Comparison of ENCODE assay signal across 11 cellular contexts in the genomic region with DNA sequence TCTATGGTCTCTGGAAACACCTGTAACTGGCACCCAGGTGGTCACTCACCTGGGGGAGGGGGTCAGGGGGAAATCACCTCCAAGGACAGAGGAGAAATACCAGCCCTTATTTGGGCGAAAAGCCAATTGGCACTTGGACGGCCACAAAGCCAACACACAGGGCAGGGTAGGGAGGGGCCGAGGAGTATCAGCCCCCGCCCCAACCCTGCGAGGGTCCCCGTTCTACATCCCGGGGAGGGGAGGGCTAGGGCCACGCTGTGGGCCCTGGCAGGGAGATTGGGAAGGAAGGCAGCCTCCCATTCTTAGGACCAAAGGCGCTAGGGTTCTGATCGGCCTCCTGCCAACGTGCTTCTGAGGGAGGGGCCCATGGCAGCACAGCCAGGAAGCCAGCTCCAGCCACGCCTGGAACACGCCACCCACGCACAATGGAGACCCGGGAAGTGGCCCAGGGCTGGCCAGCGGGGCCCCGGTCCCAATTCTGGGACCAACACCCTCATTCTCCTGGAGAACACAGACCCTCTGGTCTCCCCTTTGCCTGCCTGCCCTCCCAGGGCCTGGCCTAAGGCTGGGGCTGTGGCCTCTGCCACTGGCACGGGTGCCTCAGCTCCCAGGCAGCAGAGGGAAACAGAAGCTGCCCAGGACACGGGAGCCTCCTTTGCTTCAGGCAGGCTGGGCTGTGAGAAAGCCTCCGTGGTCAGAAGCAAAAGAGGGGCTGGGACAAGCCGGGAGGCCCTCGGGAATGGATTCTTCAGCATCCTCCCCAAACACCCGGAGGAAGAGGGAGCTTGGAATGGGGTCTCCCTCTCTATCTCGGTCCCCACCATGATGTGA. TPM values are rescaled to one million over a fixed set of nuclear protein-coding genes. Genes with fewer than 3 reads are reported as not detected.
DNase-seq lines count a peak whose midpoint lies in the region; ATAC-seq and TF ChIP-seq lines count a peak whose summit lies in the region.
"Had no signal": no experiment of that assay in that cellular context is flagged by ENCODE, and none has a peak within 500 bp of the region (broad histone marks: within the 10 kb centered on the region; RNA-seq: fewer than 3 reads in every experiment).

No MANE protein-coding gene starts in this region.

- peaks cover 19% of the 10 kb centered on the region for H3K4me1 Mint-ChIP-seq in activated CD8-positive, alpha-beta T cell treated with anti-CD3 and anti-CD28 coated beads for 36 hours (ENCODE audit: low read depth)

- H4K20me1 ChIP-seq in BLaER1 treated with 17β-estradiol and CSF1 and Interleukin-3, amounts not matched to agents 10 nM and 100 nM = peaks cover 84 to 100% (median 90%) of the 10 kb centered on the region in 11 experiments

- H3K4me3 Mint-ChIP-seq in activated CD8-positive, alpha-beta T cell treated with anti-CD3 and anti-CD28 coated beads for 36 hours = no peak overlapping the region
- H3K4me3 Mint-ChIP-seq: activated naive CD4-positive, alpha-beta T cell treated with anti-CD3 and anti-CD28 coated beads, Interleukin-2, amount 10 ng/mL, durations not matched to agents 7 days and 5 days; stimulated activated naive CD8-positive, alpha-beta T cell treated with anti-CD3 and anti-CD28 coated beads, Interleukin-15, Interleukin-2, amounts not matched to agents 100 ng/mL and 50 ng/mL, for 24 hours had no signal

- no peak for DNase-seq in activated CD8-positive, alpha-beta T cell treated with anti-CD3 and anti-CD28 coated beads for 36 hours
- DNase-seq in Right ventricle myocardium superior (peak; percentile 77), NCI-H2227 treated with DMSO at 0.1 percent for 48 hours (lab: John Stamatoyannopoulos, UW) (no peak)
- DNase-seq: activated naive CD4-positive, alpha-beta T cell treated with anti-CD3 and anti-CD28 coated beads, Interleukin-2, amount 10 ng/mL, durations not matched to agents 7 days and 5 days; OCI-M1 had no signal

- peak overlapping the region; percentile 14 for H3K27ac Mint-ChIP-seq in activated CD8-positive, alpha-beta T cell treated with anti-CD3 and anti-CD28 coated beads for 36 hours
- H3K27ac Mint-ChIP-seq: activated naive CD4-positive, alpha-beta T cell treated with anti-CD3 and anti-CD28 coated beads, Interleukin-2, amount 10 ng/mL, durations not matched to agents 7 days and 5 days; stimulated activated naive CD8-positive, alpha-beta T cell treated with anti-CD3 and anti-CD28 coated beads, Interleukin-15, Interleukin-2, amounts not matched to agents 100 ng/mL and 50 ng/mL, for 24 hours had no signal

- H3K9ac ChIP-seq in BLaER1 treated with 17β-estradiol and CSF1 and Interleukin-3, amounts not matched to agents 10 nM and 100 nM = peak overlapping the region in 8 of 11 experiments; percentile 7 to 47 (median 34); a peak in 8 of 22 replicates
- H3K9ac ChIP-seq in parathyroid adenoma = no peak overlapping the region

- POLR2A ChIA-PET in activated CD8-positive, alpha-beta T cell treated with anti-CD3 and anti-CD28 coated beads for 36 hours (lab: Charles Lee) = interaction anchor here (0.8 kb wide), 1 partner anchor 18 kb away, joined by 3 read pairs; no protein-coding TSS in a partner anchor

- no peaks in the 10 kb centered on the region for H3K27me3 Mint-ChIP-seq in activated CD8-positive, alpha-beta T cell treated with anti-CD3 and anti-CD28 coated beads for 36 hours
- H3K27me3 Mint-ChIP-seq: activated naive CD4-positive, alpha-beta T cell treated with anti-CD3 and anti-CD28 coated beads, Interleukin-2, amount 10 ng/mL, durations not matched to agents 7 days and 5 days; stimulated activated naive CD8-positive, alpha-beta T cell treated with anti-CD3 and anti-CD28 coated beads, Interleukin-15, Interleukin-2, amounts not matched to agents 100 ng/mL and 50 ng/mL, for 24 hours had no signal

- peaks cover 26% of the 10 kb centered on the region for H3K36me3 Mint-ChIP-seq in activated CD8-positive, alpha-beta T cell treated with anti-CD3 and anti-CD28 coated beads for 36 hours (ENCODE audit: low read depth)

- H3K4me2 ChIP-seq in BLaER1 treated with 17β-estradiol and CSF1 and Interleukin-3, amounts not matched to agents 10 nM and 100 nM = peak overlapping the region in 10 of 11 experiments; percentile 4 to 47 (median 30); a peak in 9 of 22 replicates
- H3K4me2 ChIP-seq in parathyroid adenoma (ENCODE audit: low read length) = peak overlapping the region; percentile 39

- no peaks in the 10 kb centered on the region for H3K27me3 ChIP-seq in BLaER1 treated with 17β-estradiol and CSF1 and Interleukin-3, amounts not matched to agents 10 nM and 100 nM
- no peaks in the 10 kb centered on the region for H3K27me3 ChIP-seq in parathyroid adenoma (ENCODE audit: control insufficient read depth, insufficient read depth, low read length)

- H3K36me3 ChIP-seq in BLaER1 treated with 17β-estradiol and CSF1 and Interleukin-3, amounts not matched to agents 10 nM and 100 nM = peaks cover 43 to 66% (median 55%) of the 10 kb centered on the region in 11 experiments
- H3K36me3 ChIP-seq in parathyroid adenoma (ENCODE audit: control insufficient read depth, insufficient read depth, low read length) = no peaks in the 10 kb centered on the region

- peaks cover 6% of the 10 kb centered on the region for H3K79me2 ChIP-seq in parathyroid adenoma

- no peaks in the 10 kb centered on the region for H3K9me3 Mint-ChIP-seq in activated CD8-positive, alpha-beta T cell treated with anti-CD3 and anti-CD28 coated beads for 36 hours
- H3K9me3 Mint-ChIP-seq: activated naive CD4-positive, alpha-beta T cell treated with anti-CD3 and anti-CD28 coated beads, Interleukin-2, amount 10 ng/mL, durations not matched to agents 7 days and 5 days; stimulated activated naive CD8-positive, alpha-beta T cell treated with anti-CD3 and anti-CD28 coated beads, Interleukin-15, Interleukin-2, amounts not matched to agents 100 ng/mL and 50 ng/mL, for 24 hours had no signal

- TF ChIP-seq CTCF in activated CD8-positive, alpha-beta T cell treated with anti-CD3 and anti-CD28 coated beads for 36 hours (IDR thresholded peaks at IDR 0.05) = no peak
- TF ChIP-seq CTCF in parathyroid adenoma (IDR thresholded peaks at IDR 0.05) = no peak

- peak overlapping the region in 4 of 11 experiments; percentile 9 to 37 (median 27); a peak in 7 of 22 replicates for H3K27ac ChIP-seq in BLaER1 treated with 17β-estradiol and CSF1 and Interleukin-3, amounts not matched to agents 10 nM and 100 nM
- peak overlapping the region; percentile 70 for H3K27ac ChIP-seq in parathyroid adenoma

- no peak for ATAC-seq in activated CD8-positive, alpha-beta T cell treated with anti-CD3 and anti-CD28 coated beads for 36 hours
- peak; percentile 12 for ATAC-seq in Right ventricle myocardium superior (ENCODE audit: poor library complexity)
- no peak for ATAC-seq in GM21717 (IDR thresholded peaks at IDR 0.05; ENCODE audit: unreplicated experiment)
- ATAC-seq in HG03342 (IDR thresholded peaks at IDR 0.05; ENCODE audit: unreplicated experiment) = no peak
- no peak for ATAC-seq in GM18517 (IDR thresholded peaks at IDR 0.05; ENCODE audit: unreplicated experiment)

- peaks cover 70 to 86% (median 78%) of the 10 kb centered on the region in 10 experiments for H3K4me1 ChIP-seq in BLaER1 treated with 17β-estradiol and CSF1 and Interleukin-3, amounts not matched to agents 10 nM and 100 nM
- peaks cover 20% of the 10 kb centered on the region for H3K4me1 ChIP-seq in parathyroid adenoma

- H3K4me3 ChIP-seq in BLaER1 treated with 17β-estradiol and CSF1 and Interleukin-3, amounts not matched to agents 10 nM and 100 nM = no peak overlapping the region
- no peak overlapping the region for H3K4me3 ChIP-seq in parathyroid adenoma (ENCODE audit: low read depth, low read length)

- H3K9me3 ChIP-seq in BLaER1 treated with 17β-estradiol and CSF1 and Interleukin-3, amounts not matched to agents 10 nM and 100 nM (replicated peaks in 1 of 11) = no peaks in the 10 kb centered on the region
- H3K9me3 ChIP-seq in parathyroid adenoma (ENCODE audit: control insufficient read depth, low read length) = no peaks in the 10 kb centered on the region

- CTCF ChIA-PET in activated CD8-positive, alpha-beta T cell treated with anti-CD3 and anti-CD28 coated beads for 36 hours (lab: Charles Lee) = interaction anchor here (0.9 kb wide), 1 partner anchor 95 kb away, joined by 3 read pairs; no protein-coding TSS in a partner anchor

- H2AFZ ChIP-seq in parathyroid adenoma = no peak overlapping the region

- intact Hi-C loops in activated CD8-positive, alpha-beta T cell treated with anti-CD3 and anti-CD28 coated beads for 36 hours (cut with micrococcal nuclease) = no loop called here
- intact Hi-C loops in Right ventricle myocardium superior (cut with DNase I) = loop anchor here (5.0 kb wide), 1 partner anchor 258 kb away; no protein-coding TSS in a partner anchor

RNA-seq across cellular contexts. Expression of a gene that starts 7.4 kb away (rescaled TPM):
- 10 to 100 TPM; 97.7 to 99.4 TPM for total RNA-seq in activated CD8-positive, alpha-beta T cell treated with anti-CD3 and anti-CD28 coated beads for 36 hours
- 36.1 TPM for total RNA-seq in Right ventricle myocardium superior

RNA-seq across cellular contexts. Expression of a gene that starts 20.7 kb away (rescaled TPM):
- under 1 TPM; 0.69 to 0.83 TPM for total RNA-seq in activated CD8-positive, alpha-beta T cell treated with anti-CD3 and anti-CD28 coated beads for 36 hours
- 16.8 TPM for total RNA-seq in Right ventricle myocardium superior
